In the genomic region with DNA sequence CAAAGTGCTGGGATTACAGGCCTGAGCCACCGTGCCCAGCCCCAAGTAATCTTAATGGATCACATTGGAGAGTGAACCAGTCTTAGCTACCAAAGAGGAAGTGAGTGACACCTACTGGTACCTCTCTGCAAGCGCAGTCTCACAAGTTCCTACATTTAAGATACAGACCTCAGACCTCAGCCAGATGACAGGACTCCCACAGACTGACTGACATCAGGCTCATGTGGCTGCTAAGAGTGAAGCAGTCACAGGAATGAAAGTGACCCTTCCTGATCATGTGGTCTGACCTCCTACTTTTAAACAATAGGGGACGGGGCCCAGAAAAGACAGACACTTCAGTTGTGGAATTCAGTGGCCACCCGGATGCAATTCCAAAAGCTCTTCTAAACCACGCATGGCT, we compare ENCODE assay signal across 8 cellular contexts. TPM values are rescaled to one million over a fixed set of nuclear protein-coding genes. Genes with fewer than 3 reads are reported as not detected.
DNase-seq lines count a peak whose midpoint lies in the region; ATAC-seq and TF ChIP-seq lines count a peak whose summit lies in the region.

No MANE protein-coding gene starts in this region.

- H3K9me3 ChIP-seq in hepatocyte (ENCODE audit: low read depth), result no peaks in the 10 kb centered on the region
- H3K9me3 ChIP-seq in smooth muscle cell (replicated peaks; ENCODE audit: low read depth), result no peaks in the 10 kb centered on the region

- H2AFZ ChIP-seq in hepatocyte, result no peak overlapping the region
- H2AFZ ChIP-seq in smooth muscle cell (ENCODE audit: low read depth), result no peak overlapping the region

- H3K4me3 ChIP-seq in hepatocyte (no peak overlapping the region), smooth muscle cell (no peak overlapping the region)

- H3K27me3 ChIP-seq in hepatocyte (no peaks in the 10 kb centered on the region), smooth muscle cell (ENCODE audit: low read depth) (no peaks in the 10 kb centered on the region)

- H3K27ac ChIP-seq in hepatocyte (no peak overlapping the region), smooth muscle cell (ENCODE audit: low read depth) (no peak overlapping the region)

- H3K27me3 Mint-ChIP-seq in T-cell, result no peaks in the 10 kb centered on the region

- POLR2A ChIA-PET in T-cell (lab: Charles Lee), result interaction anchor here (0.6 to 0.8 kb wide), 3 partner anchors 19 to 74 kb away, joined by 4 to 7 read pairs (median 4); no protein-coding TSS in a partner anchor

- CTCF ChIA-PET in T-cell (lab: Charles Lee), result interaction anchor here (0.6 to 2.8 kb wide), 26 partner anchors 8 to 507 kb away, joined by 3 to 19 read pairs (median 4); no protein-coding TSS in a partner anchor

- H4K20me1 ChIP-seq in hepatocyte (ENCODE audit: insufficient read depth, poor library complexity, severe bottlenecking) (no peaks in the 10 kb centered on the region), smooth muscle cell (ENCODE audit: low read depth) (no peaks in the 10 kb centered on the region)

- H3K27ac Mint-ChIP-seq in T-cell, result no peak overlapping the region

- H3K9me3 Mint-ChIP-seq in T-cell, result no peaks in the 10 kb centered on the region

- WGBS in hepatocyte (ENCODE audit: low lambda C conversion rate, missing lambda C conversion rate), result 50% methylated on average over 5 of the region's 5 CpGs
- WGBS in smooth muscle cell (ENCODE audit: low lambda C conversion rate), result 49% methylated on average over 5 of the region's 5 CpGs

- H3K9me2 ChIP-seq in hepatocyte (replicated peaks; ENCODE audit: insufficient read depth), result no peaks in the 10 kb centered on the region

- peak; percentile 3 for DNase-seq in DMS153 (lab: John Stamatoyannopoulos, UW)
- no peak for DNase-seq in DMS153 treated with DMSO at 0.1 percent for 48 hours (lab: John Stamatoyannopoulos, UW; ENCODE audit: unreplicated experiment)
- DNase-seq in NCI-H1417 (lab: John Stamatoyannopoulos, UW), result peak; percentile 32 to 62 (median 60)
- DNase-seq in T-cell, result peak; percentile 34 to 72 (median 58)
- peak in 37 of 56 donors; percentile 3 to 80 (median 24) for DNase-seq in amygdala (lab: John Stamatoyannopoulos, UW)
- peak; percentile 87 for DNase-seq in hepatocyte (ENCODE audit: low spot score)
- no peak for DNase-seq in smooth muscle cell (lab: John Stamatoyannopoulos, UW; ENCODE audit: unreplicated experiment)

- no peaks in the 10 kb centered on the region for H3K36me3 Mint-ChIP-seq in T-cell

- H3K36me3 ChIP-seq in hepatocyte (replicated peaks; ENCODE audit: insufficient read depth, low read depth), result no peaks in the 10 kb centered on the region
- H3K36me3 ChIP-seq in smooth muscle cell (ENCODE audit: low read depth), result no peaks in the 10 kb centered on the region

- no peak overlapping the region for H3K4me3 Mint-ChIP-seq in T-cell

- peaks cover 11 to 21% (median 15%) of the 10 kb centered on the region in 3 donors for H3K4me1 Mint-ChIP-seq in T-cell

- H3K79me2 ChIP-seq in hepatocyte (no peaks in the 10 kb centered on the region), smooth muscle cell (ENCODE audit: low read depth) (no peaks in the 10 kb centered on the region)

- no peak overlapping the region for H3K9ac ChIP-seq in smooth muscle cell (ENCODE audit: low read depth)

- H3K4me2 ChIP-seq in hepatocyte (no peak overlapping the region), smooth muscle cell (no peak overlapping the region)

- peak; percentile 86 for ATAC-seq in HG02798 (IDR thresholded peaks at IDR 0.05; ENCODE audit: poor library complexity, unreplicated experiment)
- ATAC-seq in T-cell (replicated peaks in 1 of 4), result peak; percentile 97 to 99 (median 98)

- TF ChIP-seq CTCF in hepatocyte (IDR thresholded peaks at IDR 0.05; ENCODE audit: poor library complexity) (peak; percentile 75), smooth muscle cell (IDR thresholded peaks at IDR 0.05; ENCODE audit: borderline replicate concordance, insufficient read depth, poor library complexity, severe bottlenecking) (peak; percentile 82)

- H3F3A ChIP-seq in smooth muscle cell (ENCODE audit: low read depth), result peaks cover 3% of the 10 kb centered on the region

- H3K4me1 ChIP-seq in hepatocyte (ENCODE audit: insufficient read depth), result no peaks in the 10 kb centered on the region
- H3K4me1 ChIP-seq in smooth muscle cell (ENCODE audit: low read depth), result peaks cover 2% of the 10 kb centered on the region

RNA-seq across cellular contexts. Expression of a gene that starts 36.3 kb away (rescaled TPM):
- total RNA-seq in T-cell (10 to 100 TPM; 39.7 to 74.4 (median 54.7) TPM), hepatocyte (18.9 and 21.6 TPM in 2 replicates), smooth muscle cell (14.0 and 20.7 TPM in 2 replicates)
- polyA plus RNA-seq in hepatocyte (20.1 and 21.3 TPM in 2 replicates), smooth muscle cell (22.7 and 25.1 TPM in 2 replicates)

Comparison
In these comparisons a context has a peak if more than half of its experiments do, and no peak if none do; other contexts are left out.
1. DNase-seq: peak in DMS153 (single experiment), NCI-H1417 (3 of 3), T-cell (34 of 34), amygdala (37 of 56) and hepatocyte (single experiment); none in DMS153 treated with DMSO at 0.1 percent for 48 hours (single experiment) and smooth muscle cell (single experiment).